Comparison of ENCODE assay signal across 13 cellular contexts in genomic region chr16:54242199-54242598, GRCh38. TPM values are rescaled to one million over a fixed set of nuclear protein-coding genes. Genes with fewer than 3 reads are reported as not detected.
DNase-seq lines count a peak whose midpoint lies in the region; ATAC-seq, FAIRE-seq and TF ChIP-seq lines count a peak whose summit lies in the region.
"Had no signal": no experiment of that assay in that cellular context is flagged by ENCODE, and none has a peak within 500 bp of the region (broad histone marks: within the 10 kb centered on the region; RNA-seq: fewer than 3 reads in every experiment).

No MANE protein-coding gene starts in this region.

- no peak for TF ChIP-seq EP300 in K562 (IDR thresholded peaks at IDR 0.05; ENCODE audit: low read length)

- no peak for TF ChIP-seq POLR2A in NB4 (IDR thresholded peaks at IDR 0.05; ENCODE audit: extremely low read depth, insufficient read length)
- TF ChIP-seq POLR2A in K562 (conservative IDR thresholded peaks at IDR 0.05) = no peak

- H3K9ac ChIP-seq in K562 (ENCODE audit: insufficient read depth in 1 of 2, low read depth in 2 of 2, low read length in 2 of 2) = no peak overlapping the region

- in situ Hi-C loops in K562 (cut with MboI) = no loop called here

- H3K79me2 ChIP-seq in K562 (ENCODE audit: control insufficient read depth, insufficient read depth, low read length) (no peaks in the 10 kb centered on the region), osteoblast (ENCODE audit: insufficient read depth, low read length) (no peaks in the 10 kb centered on the region)

- BruUV-seq in K562 (replicated peaks; lab: Mats Ljungman, UMichigan) = no TSS peak

- FAIRE-seq in K562 (lab: Jason Lieb, UNC) = peak; percentile 55

- no peaks in the 10 kb centered on the region for H3K9me3 ChIP-seq in K562 (replicated peaks; ENCODE audit: control insufficient read depth, insufficient read depth, low read depth, low read length)
- no peaks in the 10 kb centered on the region for H3K9me3 ChIP-seq in osteoblast (ENCODE audit: low read depth, low read length)
- H3K9me3 ChIP-seq in mucosa of descending colon = no peaks in the 10 kb centered on the region
- H3K9me3 ChIP-seq: sigmoid colon, tibial artery had no signal

- no peaks in the 10 kb centered on the region for H3K9me1 ChIP-seq in K562 (ENCODE audit: control insufficient read depth, insufficient read depth, low read length)

- H3K4me1 ChIP-seq in K562 (replicated peaks in 1 of 2; ENCODE audit: control insufficient read depth in 2 of 2, insufficient read depth in 2 of 2, low read length in 2 of 2) (no peaks in the 10 kb centered on the region), osteoblast (ENCODE audit: insufficient read depth, low read length) (no peaks in the 10 kb centered on the region), mucosa of descending colon (ENCODE audit: low read depth) (no peaks in the 10 kb centered on the region)
- H3K4me1 ChIP-seq: sigmoid colon had no signal

- TF ChIP-seq CTCF in NB4 (IDR thresholded peaks at IDR 0.05; ENCODE audit: low read depth, low read length) = no peak
- no peak for TF ChIP-seq CTCF in K562 (IDR thresholded peaks at IDR 0.05 in 2 of 3, conservative IDR thresholded peaks at IDR 0.05 in 1 of 3; ENCODE audit: insufficient read depth in 2 of 3, low read depth in 1 of 3, low read length in 3 of 3)
- no peak for TF ChIP-seq CTCF in osteoblast (IDR thresholded peaks at IDR 0.05; ENCODE audit: extremely low read depth, low read depth, low read length)
- TF ChIP-seq CTCF in mucosa of descending colon (IDR thresholded peaks at IDR 0.05) = no peak

- no peak overlapping the region for H3K4me3 ChIP-seq in NB4 (ENCODE audit: low read depth, low read length)
- H3K4me3 ChIP-seq in K562 = no peak overlapping the region
- H3K4me3 ChIP-seq in osteoblast (ENCODE audit: insufficient read depth, low read length) = no peak overlapping the region
- H3K4me3 ChIP-seq in mucosa of descending colon = no peak overlapping the region
- H3K4me3 ChIP-seq: sigmoid colon, tibial artery had no signal

- POLR2A ChIA-PET in K562 (lab: Yijun Ruan, JAX) = interaction anchor here (0.8 to 1.7 kb wide), 2 partner anchors 10 to 14 kb away, joined by 3 to 5 read pairs; no protein-coding TSS in a partner anchor

- no peak overlapping the region for H3K4me2 ChIP-seq in K562 (ENCODE audit: insufficient read depth, low read length)
- H3K4me2 ChIP-seq in osteoblast (ENCODE audit: insufficient read depth, low read length) = no peak overlapping the region

- no peak overlapping the region for H3K27ac ChIP-seq in K562 (ENCODE audit: extremely low read depth, low read depth, low read length)
- H3K27ac ChIP-seq in osteoblast (ENCODE audit: low read depth, low read length) = no peak overlapping the region
- H3K27ac ChIP-seq: epithelial cell of prostate, sigmoid colon, tibial artery had no signal

- no peaks in the 10 kb centered on the region for H4K20me1 ChIP-seq in K562 (replicated peaks; ENCODE audit: control insufficient read depth, insufficient read depth, low read length)
- no peaks in the 10 kb centered on the region for H4K20me1 ChIP-seq in osteoblast (ENCODE audit: insufficient read depth, low read length)

- intact Hi-C loops in K562 (cut with micrococcal nuclease) = no loop called here
- intact Hi-C loops in mucosa of descending colon (cut with DNase I, micrococcal nuclease) = no loop called here

- WGBS in K562 (ENCODE audit: insufficient coverage, low coverage, missing lambda C conversion rate) = 0% methylated on average over 4 of the region's 4 CpGs

- TF ChIP-seq RAD21 in K562 (CRISPR knock-in tag; conservative IDR thresholded peaks at IDR 0.05 in 1 of 2, IDR thresholded peaks at IDR 0.05 in 1 of 2) = no peak

- H3K27me3 ChIP-seq in K562 (ENCODE audit: control insufficient read depth in 2 of 2, insufficient read depth in 2 of 2, low read length in 2 of 2) = peaks cover 0 to 7% of the 10 kb centered on the region in 2 experiments; a peak in 1 of 5 replicates
- H3K27me3 ChIP-seq in osteoblast (ENCODE audit: insufficient read depth, low read length) = peaks cover 17% of the 10 kb centered on the region
- H3K27me3 ChIP-seq: tibial artery had no signal

- ATAC-seq in K562 (peak; percentile 84), mucosa of descending colon (no peak), GM21619 (IDR thresholded peaks at IDR 0.05; ENCODE audit: unreplicated experiment) (no peak)

- H3K36me3 ChIP-seq in K562 (ENCODE audit: control insufficient read depth, insufficient read depth, low read length) = no peaks in the 10 kb centered on the region
- no peaks in the 10 kb centered on the region for H3K36me3 ChIP-seq in osteoblast (ENCODE audit: insufficient read depth, low read length)
- no peaks in the 10 kb centered on the region for H3K36me3 ChIP-seq in mucosa of descending colon (ENCODE audit: low read depth)
- H3K36me3 ChIP-seq: sigmoid colon, tibial artery had no signal

- H2AFZ ChIP-seq in K562 (ENCODE audit: low read depth, low read length) (no peak overlapping the region), osteoblast (ENCODE audit: low read length) (no peak overlapping the region)

- DNase-seq in NCI-H748 (lab: John Stamatoyannopoulos, UW; ENCODE audit: unreplicated experiment) = peak; percentile 23
- no peak for DNase-seq in NCI-H748 treated with DMSO at 0.1 percent for 48 hours (lab: John Stamatoyannopoulos, UW)
- DNase-seq in NB4 (ENCODE audit: low read depth) = peak; percentile 58
- DNase-seq in K562 (ENCODE audit: extremely low read depth in 1 of 4, low spot score in 3 of 4) = peak; percentile 16 to 53 (median 52)
- peak; percentile 18 for DNase-seq in osteoblast (ENCODE audit: insufficient read length, low spot score, missing footprints)
- no peak for DNase-seq in AML-193 (lab: John Stamatoyannopoulos, UW)
- no peak for DNase-seq in mucosa of descending colon
- DNase-seq: NCI-H187, Right ventricle myocardium superior, sigmoid colon, tibial artery had no signal

- CTCF ChIA-PET in K562 (lab: Yijun Ruan, JAX; ENCODE audit: low intra/inter-chr PET ratio) = no interaction called here

TF ChIP-seq in K562, 482 proteins besides CTCF, POLR2A, EP300 and RAD21:
- TF ChIP-seq GABPB2 (CRISPR knock-in tag; conservative IDR thresholded peaks at IDR 0.05) (no peak), NFYB (IDR thresholded peaks at IDR 0.05; ENCODE audit: extremely low read depth, insufficient read length) (peak; percentile 43), IRF2 (CRISPR knock-in tag; IDR thresholded peaks at IDR 0.05) (no peak), CBFA2T2 (conservative IDR thresholded peaks at IDR 0.05) (peak; percentile 23; the same call in 1 of the 2 replicates), USF1 (CRISPR knock-in tag; IDR thresholded peaks at IDR 0.05) (peak; percentile 90), HCFC1 (IDR thresholded peaks at IDR 0.05; ENCODE audit: low read depth, low read length) (peak; percentile 84), SIX5 (IDR thresholded peaks at IDR 0.05; ENCODE audit: borderline replicate concordance in 1 of 2, insufficient read depth in 1 of 2, low read depth in 1 of 2, low read length in 2 of 2) (peak; percentile 58 to 59; a peak in 3 of 4 replicates), RAD51 (IDR thresholded peaks at IDR 0.05; ENCODE audit: borderline replicate concordance, low read depth) (peak; percentile 84), ZNF143 (CRISPR knock-in tag; IDR thresholded peaks at IDR 0.05) (peak; percentile 77)
- TF ChIP-seq, protein P1, sequence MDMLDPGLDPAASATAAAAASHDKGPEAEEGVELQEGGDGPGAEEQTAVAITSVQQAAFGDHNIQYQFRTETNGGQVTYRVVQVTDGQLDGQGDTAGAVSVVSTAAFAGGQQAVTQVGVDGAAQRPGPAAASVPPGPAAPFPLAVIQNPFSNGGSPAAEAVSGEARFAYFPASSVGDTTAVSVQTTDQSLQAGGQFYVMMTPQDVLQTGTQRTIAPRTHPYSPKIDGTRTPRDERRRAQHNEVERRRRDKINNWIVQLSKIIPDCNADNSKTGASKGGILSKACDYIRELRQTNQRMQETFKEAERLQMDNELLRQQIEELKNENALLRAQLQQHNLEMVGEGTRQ (CRISPR knock-in tag; IDR thresholded peaks at IDR 0.05) = peak; percentile 95

RNA-seq across cellular contexts. Expression of gene IRX3, which starts 44.4 kb away (rescaled TPM):
- not detected in 2 replicates for total RNA-seq in K562 (2011; cell fraction: chromatin; rRNA removed; ENCODE audit: low replicate concordance)
- total RNA-seq in K562 (2011; cell fraction: nucleolus; rRNA removed) = not detected in 2 replicates
- not detected in 2 replicates for total RNA-seq in K562 (2011; cell fraction: nucleoplasm; rRNA removed)
- total RNA-seq in K562 (2014; rRNA removed) = not detected in 2 replicates
- total RNA-seq in K562 (2014; rRNA removed; fragmentation: Illumina TruSeq; extraction: Trizol) = not detected in 2 replicates
- total RNA-seq in K562 (2015; rRNA removed; fragmentation: Illumina TruSeq; extraction: Trizol) = not detected in 2 replicates
- total RNA-seq in K562 (2021) = not detected in 2 replicates
- not detected in 2 replicates for polyA plus RNA-seq in K562 (2011; rRNA removed)
- polyA plus RNA-seq in K562 (2011; cell fraction: cytosol; rRNA removed) = not detected in 2 replicates
- polyA plus RNA-seq in K562 (2011; cell fraction: nucleus; rRNA removed) = not detected in 2 replicates
- polyA plus RNA-seq in K562 (2012) = not detected in 2 replicates
- polyA plus RNA-seq in K562 (2014; fragmentation: Illumina TruSeq; extraction: Trizol) = not detected in 2 replicates
- polyA plus RNA-seq in K562 (2014; fragmentation: Nextera tagmentation; extraction: Ambion mirVana) = not detected
- polyA plus RNA-seq in K562 (2014; rRNA removed) = not detected in 2 replicates
- polyA minus RNA-seq in K562 (2011; rRNA and poly(A)+ RNA removed) = not detected in 2 replicates
- polyA minus RNA-seq in K562 (2011; cell fraction: cytosol; rRNA and poly(A)+ RNA removed) = 0.29 TPM in 1 of 2 replicates, not detected in the other
- not detected in 2 replicates for polyA minus RNA-seq in K562 (2011; cell fraction: nucleus; rRNA and poly(A)+ RNA removed)
- total RNA-seq in osteoblast = 68.4 and 71.7 TPM in 2 replicates
- total RNA-seq in mucosa of descending colon = under 1 TPM in 1 of 3 donors, not detected in 2; 0.44 TPM

Comparison
In these comparisons a context has a peak if more than half of its experiments do, and no peak if none do; other contexts are left out.
1. DNase-seq: peak in NCI-H748 (single experiment), NB4 (single experiment), K562 (4 of 4) and osteoblast (single experiment); none in NCI-H748 treated with DMSO at 0.1 percent for 48 hours (single experiment), AML-193 (0 of 2) and mucosa of descending colon (0 of 3).
2. RNA of gene IRX3, which starts 44.4 kb away (total RNA-seq): 68.4 to 71.7 TPM in osteoblast; 0.44 TPM in mucosa of descending colon and not detected in K562; every median in the first group is over 10 times any median in the second.